1 cellular context compared by ENCODE assay signal in the genomic region with DNA sequence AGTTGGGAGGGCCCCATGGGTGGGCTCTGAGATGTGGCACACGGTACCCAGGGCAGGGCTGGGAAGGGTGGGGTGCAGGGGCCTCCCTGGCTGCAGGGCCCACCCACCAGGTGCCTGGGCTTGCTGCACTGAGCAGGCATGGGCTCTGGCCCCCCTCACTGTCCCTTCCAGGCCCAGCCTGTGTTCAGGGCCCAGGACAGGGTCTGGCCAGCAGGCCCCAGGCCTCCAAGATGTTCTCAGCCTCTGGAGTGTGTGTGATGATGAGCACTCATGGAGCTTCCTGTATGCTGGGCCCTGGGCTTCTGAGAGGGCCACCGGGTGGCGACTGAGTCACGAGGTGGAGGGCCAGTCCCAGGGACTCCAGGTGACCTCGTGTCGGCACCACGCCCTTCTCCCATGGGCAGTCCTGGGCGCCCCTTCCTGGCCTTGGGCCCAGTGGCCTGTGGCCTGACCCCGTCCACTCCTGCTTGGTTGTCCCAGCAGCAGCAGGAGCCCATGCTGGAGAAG.
TF ChIP-seq lines count a peak whose summit lies in the region.

No MANE protein-coding gene starts in this region.

TF ChIP-seq in K562, 482 proteins besides CTCF, POLR2A, EP300 and RAD21 (continued from another document and continues in another):
- TF ChIP-seq, protein P1, sequence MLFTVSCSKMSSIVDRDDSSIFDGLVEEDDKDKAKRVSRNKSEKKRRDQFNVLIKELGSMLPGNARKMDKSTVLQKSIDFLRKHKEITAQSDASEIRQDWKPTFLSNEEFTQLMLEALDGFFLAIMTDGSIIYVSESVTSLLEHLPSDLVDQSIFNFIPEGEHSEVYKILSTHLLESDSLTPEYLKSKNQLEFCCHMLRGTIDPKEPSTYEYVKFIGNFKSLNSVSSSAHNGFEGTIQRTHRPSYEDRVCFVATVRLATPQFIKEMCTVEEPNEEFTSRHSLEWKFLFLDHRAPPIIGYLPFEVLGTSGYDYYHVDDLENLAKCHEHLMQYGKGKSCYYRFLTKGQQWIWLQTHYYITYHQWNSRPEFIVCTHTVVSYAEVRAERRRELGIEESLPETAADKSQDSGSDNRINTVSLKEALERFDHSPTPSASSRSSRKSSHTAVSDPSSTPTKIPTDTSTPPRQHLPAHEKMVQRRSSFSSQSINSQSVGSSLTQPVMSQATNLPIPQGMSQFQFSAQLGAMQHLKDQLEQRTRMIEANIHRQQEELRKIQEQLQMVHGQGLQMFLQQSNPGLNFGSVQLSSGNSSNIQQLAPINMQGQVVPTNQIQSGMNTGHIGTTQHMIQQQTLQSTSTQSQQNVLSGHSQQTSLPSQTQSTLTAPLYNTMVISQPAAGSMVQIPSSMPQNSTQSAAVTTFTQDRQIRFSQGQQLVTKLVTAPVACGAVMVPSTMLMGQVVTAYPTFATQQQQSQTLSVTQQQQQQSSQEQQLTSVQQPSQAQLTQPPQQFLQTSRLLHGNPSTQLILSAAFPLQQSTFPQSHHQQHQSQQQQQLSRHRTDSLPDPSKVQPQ (CRISPR knock-in tag; IDR thresholded peaks at IDR 0.05; ENCODE audit: borderline replicate concordance): no peak
- TF ChIP-seq HIVEP1 (CRISPR knock-in tag; IDR thresholded peaks at IDR 0.05): no peak
- TF ChIP-seq HDAC8 (tag; IDR thresholded peaks at IDR 0.05): no peak
- TF ChIP-seq EP400 (IDR thresholded peaks at IDR 0.05): no peak
- TF ChIP-seq, protein P2, sequence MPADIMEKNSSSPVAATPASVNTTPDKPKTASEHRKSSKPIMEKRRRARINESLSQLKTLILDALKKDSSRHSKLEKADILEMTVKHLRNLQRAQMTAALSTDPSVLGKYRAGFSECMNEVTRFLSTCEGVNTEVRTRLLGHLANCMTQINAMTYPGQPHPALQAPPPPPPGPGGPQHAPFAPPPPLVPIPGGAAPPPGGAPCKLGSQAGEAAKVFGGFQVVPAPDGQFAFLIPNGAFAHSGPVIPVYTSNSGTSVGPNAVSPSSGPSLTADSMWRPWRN (IDR thresholded peaks at IDR 0.05; ENCODE audit: low read depth): no peak
- TF ChIP-seq MIER1 (IDR thresholded peaks at IDR 0.05; ENCODE audit: low read depth): no peak
- no peak for TF ChIP-seq MCM7 (IDR thresholded peaks at IDR 0.05)
- TF ChIP-seq, protein P3, sequence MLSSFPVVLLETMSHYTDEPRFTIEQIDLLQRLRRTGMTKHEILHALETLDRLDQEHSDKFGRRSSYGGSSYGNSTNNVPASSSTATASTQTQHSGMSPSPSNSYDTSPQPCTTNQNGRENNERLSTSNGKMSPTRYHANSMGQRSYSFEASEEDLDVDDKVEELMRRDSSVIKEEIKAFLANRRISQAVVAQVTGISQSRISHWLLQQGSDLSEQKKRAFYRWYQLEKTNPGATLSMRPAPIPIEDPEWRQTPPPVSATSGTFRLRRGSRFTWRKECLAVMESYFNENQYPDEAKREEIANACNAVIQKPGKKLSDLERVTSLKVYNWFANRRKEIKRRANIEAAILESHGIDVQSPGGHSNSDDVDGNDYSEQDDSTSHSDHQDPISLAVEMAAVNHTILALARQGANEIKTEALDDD (IDR thresholded peaks at IDR 0.05): no peak
- TF ChIP-seq SIN3B (IDR thresholded peaks at IDR 0.05; ENCODE audit: low read depth): no peak
- TF ChIP-seq, protein P4, sequence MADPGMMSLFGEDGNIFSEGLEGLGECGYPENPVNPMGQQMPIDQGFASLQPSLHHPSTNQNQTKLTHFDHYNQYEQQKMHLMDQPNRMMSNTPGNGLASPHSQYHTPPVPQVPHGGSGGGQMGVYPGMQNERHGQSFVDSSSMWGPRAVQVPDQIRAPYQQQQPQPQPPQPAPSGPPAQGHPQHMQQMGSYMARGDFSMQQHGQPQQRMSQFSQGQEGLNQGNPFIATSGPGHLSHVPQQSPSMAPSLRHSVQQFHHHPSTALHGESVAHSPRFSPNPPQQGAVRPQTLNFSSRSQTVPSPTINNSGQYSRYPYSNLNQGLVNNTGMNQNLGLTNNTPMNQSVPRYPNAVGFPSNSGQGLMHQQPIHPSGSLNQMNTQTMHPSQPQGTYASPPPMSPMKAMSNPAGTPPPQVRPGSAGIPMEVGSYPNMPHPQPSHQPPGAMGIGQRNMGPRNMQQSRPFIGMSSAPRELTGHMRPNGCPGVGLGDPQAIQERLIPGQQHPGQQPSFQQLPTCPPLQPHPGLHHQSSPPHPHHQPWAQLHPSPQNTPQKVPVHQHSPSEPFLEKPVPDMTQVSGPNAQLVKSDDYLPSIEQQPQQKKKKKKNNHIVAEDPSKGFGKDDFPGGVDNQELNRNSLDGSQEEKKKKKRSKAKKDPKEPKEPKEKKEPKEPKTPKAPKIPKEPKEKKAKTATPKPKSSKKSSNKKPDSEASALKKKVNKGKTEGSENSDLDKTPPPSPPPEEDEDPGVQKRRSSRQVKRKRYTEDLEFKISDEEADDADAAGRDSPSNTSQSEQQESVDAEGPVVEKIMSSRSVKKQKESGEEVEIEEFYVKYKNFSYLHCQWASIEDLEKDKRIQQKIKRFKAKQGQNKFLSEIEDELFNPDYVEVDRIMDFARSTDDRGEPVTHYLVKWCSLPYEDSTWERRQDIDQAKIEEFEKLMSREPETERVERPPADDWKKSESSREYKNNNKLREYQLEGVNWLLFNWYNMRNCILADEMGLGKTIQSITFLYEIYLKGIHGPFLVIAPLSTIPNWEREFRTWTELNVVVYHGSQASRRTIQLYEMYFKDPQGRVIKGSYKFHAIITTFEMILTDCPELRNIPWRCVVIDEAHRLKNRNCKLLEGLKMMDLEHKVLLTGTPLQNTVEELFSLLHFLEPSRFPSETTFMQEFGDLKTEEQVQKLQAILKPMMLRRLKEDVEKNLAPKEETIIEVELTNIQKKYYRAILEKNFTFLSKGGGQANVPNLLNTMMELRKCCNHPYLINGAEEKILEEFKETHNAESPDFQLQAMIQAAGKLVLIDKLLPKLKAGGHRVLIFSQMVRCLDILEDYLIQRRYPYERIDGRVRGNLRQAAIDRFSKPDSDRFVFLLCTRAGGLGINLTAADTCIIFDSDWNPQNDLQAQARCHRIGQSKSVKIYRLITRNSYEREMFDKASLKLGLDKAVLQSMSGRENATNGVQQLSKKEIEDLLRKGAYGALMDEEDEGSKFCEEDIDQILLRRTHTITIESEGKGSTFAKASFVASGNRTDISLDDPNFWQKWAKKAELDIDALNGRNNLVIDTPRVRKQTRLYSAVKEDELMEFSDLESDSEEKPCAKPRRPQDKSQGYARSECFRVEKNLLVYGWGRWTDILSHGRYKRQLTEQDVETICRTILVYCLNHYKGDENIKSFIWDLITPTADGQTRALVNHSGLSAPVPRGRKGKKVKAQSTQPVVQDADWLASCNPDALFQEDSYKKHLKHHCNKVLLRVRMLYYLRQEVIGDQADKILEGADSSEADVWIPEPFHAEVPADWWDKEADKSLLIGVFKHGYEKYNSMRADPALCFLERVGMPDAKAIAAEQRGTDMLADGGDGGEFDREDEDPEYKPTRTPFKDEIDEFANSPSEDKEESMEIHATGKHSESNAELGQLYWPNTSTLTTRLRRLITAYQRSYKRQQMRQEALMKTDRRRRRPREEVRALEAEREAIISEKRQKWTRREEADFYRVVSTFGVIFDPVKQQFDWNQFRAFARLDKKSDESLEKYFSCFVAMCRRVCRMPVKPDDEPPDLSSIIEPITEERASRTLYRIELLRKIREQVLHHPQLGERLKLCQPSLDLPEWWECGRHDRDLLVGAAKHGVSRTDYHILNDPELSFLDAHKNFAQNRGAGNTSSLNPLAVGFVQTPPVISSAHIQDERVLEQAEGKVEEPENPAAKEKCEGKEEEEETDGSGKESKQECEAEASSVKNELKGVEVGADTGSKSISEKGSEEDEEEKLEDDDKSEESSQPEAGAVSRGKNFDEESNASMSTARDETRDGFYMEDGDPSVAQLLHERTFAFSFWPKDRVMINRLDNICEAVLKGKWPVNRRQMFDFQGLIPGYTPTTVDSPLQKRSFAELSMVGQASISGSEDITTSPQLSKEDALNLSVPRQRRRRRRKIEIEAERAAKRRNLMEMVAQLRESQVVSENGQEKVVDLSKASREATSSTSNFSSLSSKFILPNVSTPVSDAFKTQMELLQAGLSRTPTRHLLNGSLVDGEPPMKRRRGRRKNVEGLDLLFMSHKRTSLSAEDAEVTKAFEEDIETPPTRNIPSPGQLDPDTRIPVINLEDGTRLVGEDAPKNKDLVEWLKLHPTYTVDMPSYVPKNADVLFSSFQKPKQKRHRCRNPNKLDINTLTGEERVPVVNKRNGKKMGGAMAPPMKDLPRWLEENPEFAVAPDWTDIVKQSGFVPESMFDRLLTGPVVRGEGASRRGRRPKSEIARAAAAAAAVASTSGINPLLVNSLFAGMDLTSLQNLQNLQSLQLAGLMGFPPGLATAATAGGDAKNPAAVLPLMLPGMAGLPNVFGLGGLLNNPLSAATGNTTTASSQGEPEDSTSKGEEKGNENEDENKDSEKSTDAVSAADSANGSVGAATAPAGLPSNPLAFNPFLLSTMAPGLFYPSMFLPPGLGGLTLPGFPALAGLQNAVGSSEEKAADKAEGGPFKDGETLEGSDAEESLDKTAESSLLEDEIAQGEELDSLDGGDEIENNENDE (IDR thresholded peaks at IDR 0.05; ENCODE audit: low read depth, low read length): peak; percentile 50
- no peak; the same call in 1 of the 2 replicates for TF ChIP-seq RNF2 (IDR thresholded peaks at IDR 0.05)
- no peak for TF ChIP-seq OTX1 (CRISPR knock-in tag; IDR thresholded peaks at IDR 0.05)
- peak; percentile 73 for TF ChIP-seq POLR2G (IDR thresholded peaks at IDR 0.05; ENCODE audit: low read depth, low read length)
- no peak for TF ChIP-seq ZNF551 (CRISPR knock-in tag; IDR thresholded peaks at IDR 0.05)
- TF ChIP-seq, protein P5, sequence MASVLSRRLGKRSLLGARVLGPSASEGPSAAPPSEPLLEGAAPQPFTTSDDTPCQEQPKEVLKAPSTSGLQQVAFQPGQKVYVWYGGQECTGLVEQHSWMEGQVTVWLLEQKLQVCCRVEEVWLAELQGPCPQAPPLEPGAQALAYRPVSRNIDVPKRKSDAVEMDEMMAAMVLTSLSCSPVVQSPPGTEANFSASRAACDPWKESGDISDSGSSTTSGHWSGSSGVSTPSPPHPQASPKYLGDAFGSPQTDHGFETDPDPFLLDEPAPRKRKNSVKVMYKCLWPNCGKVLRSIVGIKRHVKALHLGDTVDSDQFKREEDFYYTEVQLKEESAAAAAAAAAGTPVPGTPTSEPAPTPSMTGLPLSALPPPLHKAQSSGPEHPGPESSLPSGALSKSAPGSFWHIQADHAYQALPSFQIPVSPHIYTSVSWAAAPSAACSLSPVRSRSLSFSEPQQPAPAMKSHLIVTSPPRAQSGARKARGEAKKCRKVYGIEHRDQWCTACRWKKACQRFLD (CRISPR knock-in tag; IDR thresholded peaks at IDR 0.05): peak; percentile 73; the same call in 1 of the 2 replicates
- TF ChIP-seq, protein P6, sequence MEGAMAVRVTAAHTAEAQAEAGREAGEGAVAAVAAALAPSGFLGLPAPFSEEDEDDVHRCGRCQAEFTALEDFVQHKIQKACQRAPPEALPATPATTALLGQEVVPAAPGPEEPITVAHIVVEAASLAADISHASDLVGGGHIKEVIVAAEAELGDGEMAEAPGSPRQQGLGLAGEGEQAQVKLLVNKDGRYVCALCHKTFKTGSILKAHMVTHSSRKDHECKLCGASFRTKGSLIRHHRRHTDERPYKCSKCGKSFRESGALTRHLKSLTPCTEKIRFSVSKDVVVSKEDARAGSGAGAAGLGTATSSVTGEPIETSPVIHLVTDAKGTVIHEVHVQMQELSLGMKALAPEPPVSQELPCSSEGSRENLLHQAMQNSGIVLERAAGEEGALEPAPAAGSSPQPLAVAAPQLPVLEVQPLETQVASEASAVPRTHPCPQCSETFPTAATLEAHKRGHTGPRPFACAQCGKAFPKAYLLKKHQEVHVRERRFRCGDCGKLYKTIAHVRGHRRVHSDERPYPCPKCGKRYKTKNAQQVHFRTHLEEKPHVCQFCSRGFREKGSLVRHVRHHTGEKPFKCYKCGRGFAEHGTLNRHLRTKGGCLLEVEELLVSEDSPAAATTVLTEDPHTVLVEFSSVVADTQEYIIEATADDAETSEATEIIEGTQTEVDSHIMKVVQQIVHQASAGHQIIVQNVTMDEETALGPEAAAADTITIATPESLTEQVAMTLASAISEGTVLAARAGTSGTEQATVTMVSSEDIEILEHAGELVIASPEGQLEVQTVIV (CRISPR knock-in tag; IDR thresholded peaks at IDR 0.05; ENCODE audit: borderline replicate concordance): no peak
- TF ChIP-seq, protein P7, sequence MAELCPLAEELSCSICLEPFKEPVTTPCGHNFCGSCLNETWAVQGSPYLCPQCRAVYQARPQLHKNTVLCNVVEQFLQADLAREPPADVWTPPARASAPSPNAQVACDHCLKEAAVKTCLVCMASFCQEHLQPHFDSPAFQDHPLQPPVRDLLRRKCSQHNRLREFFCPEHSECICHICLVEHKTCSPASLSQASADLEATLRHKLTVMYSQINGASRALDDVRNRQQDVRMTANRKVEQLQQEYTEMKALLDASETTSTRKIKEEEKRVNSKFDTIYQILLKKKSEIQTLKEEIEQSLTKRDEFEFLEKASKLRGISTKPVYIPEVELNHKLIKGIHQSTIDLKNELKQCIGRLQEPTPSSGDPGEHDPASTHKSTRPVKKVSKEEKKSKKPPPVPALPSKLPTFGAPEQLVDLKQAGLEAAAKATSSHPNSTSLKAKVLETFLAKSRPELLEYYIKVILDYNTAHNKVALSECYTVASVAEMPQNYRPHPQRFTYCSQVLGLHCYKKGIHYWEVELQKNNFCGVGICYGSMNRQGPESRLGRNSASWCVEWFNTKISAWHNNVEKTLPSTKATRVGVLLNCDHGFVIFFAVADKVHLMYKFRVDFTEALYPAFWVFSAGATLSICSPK (IDR thresholded peaks at IDR 0.05; ENCODE audit: borderline replicate concordance): no peak
- TF ChIP-seq, protein P8, sequence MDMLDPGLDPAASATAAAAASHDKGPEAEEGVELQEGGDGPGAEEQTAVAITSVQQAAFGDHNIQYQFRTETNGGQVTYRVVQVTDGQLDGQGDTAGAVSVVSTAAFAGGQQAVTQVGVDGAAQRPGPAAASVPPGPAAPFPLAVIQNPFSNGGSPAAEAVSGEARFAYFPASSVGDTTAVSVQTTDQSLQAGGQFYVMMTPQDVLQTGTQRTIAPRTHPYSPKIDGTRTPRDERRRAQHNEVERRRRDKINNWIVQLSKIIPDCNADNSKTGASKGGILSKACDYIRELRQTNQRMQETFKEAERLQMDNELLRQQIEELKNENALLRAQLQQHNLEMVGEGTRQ (CRISPR knock-in tag; IDR thresholded peaks at IDR 0.05): peak; percentile 57
- TF ChIP-seq ARNT (IDR thresholded peaks at IDR 0.05): no peak
- no peak for TF ChIP-seq FOXK1 (CRISPR knock-in tag; IDR thresholded peaks at IDR 0.05; ENCODE audit: borderline replicate concordance)
- TF ChIP-seq, protein P9, sequence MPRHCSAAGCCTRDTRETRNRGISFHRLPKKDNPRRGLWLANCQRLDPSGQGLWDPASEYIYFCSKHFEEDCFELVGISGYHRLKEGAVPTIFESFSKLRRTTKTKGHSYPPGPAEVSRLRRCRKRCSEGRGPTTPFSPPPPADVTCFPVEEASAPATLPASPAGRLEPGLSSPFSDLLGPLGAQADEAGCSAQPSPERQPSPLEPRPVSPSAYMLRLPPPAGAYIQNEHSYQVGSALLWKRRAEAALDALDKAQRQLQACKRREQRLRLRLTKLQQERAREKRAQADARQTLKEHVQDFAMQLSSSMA (CRISPR knock-in tag; IDR thresholded peaks at IDR 0.05): no peak
- no peak for TF ChIP-seq ZSCAN32 (CRISPR knock-in tag; IDR thresholded peaks at IDR 0.05)
- TF ChIP-seq RBM15 (IDR thresholded peaks at IDR 0.05; ENCODE audit: insufficient read depth, low read length): no peak
- no peak for TF ChIP-seq KHSRP (IDR thresholded peaks at IDR 0.05)
- TF ChIP-seq TRIM24 (IDR thresholded peaks at IDR 0.05): no peak
- TF ChIP-seq NR4A1 (CRISPR knock-in tag; IDR thresholded peaks at IDR 0.05): no peak
- TF ChIP-seq NR4A1 (tag; IDR thresholded peaks at IDR 0.05): peak; percentile 21; the same call in 1 of the 2 replicates
- TF ChIP-seq, protein P10, sequence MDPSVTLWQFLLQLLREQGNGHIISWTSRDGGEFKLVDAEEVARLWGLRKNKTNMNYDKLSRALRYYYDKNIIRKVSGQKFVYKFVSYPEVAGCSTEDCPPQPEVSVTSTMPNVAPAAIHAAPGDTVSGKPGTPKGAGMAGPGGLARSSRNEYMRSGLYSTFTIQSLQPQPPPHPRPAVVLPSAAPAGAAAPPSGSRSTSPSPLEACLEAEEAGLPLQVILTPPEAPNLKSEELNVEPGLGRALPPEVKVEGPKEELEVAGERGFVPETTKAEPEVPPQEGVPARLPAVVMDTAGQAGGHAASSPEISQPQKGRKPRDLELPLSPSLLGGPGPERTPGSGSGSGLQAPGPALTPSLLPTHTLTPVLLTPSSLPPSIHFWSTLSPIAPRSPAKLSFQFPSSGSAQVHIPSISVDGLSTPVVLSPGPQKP (CRISPR knock-in tag; IDR thresholded peaks at IDR 0.05): no peak
